8 cellular contexts compared by ENCODE assay signal in genomic region chr14:101876539-101876938, GRCh38.
DNase-seq lines count a peak whose midpoint lies in the region; ATAC-seq, FAIRE-seq and TF ChIP-seq lines count a peak whose summit lies in the region.

No MANE protein-coding gene starts in this region.

- intact Hi-C loops in left cardiac atrium (cut with DNase I), result no loop called here

- ATAC-seq in HG02610 (IDR thresholded peaks at IDR 0.05; ENCODE audit: unreplicated experiment), result peak; percentile 87
- peak; percentile 86 to 91 for ATAC-seq in left cardiac atrium

- peak; percentile 98 for FAIRE-seq in GM12891 (lab: Jason Lieb, UNC)

- no peak for TF ChIP-seq POLR2A in GM12891 (IDR thresholded peaks at IDR 0.05; ENCODE audit: low read depth, low read length)

- DNase-seq in GM12891 (ENCODE audit: insufficient read length, low spot score), result peak; percentile 47
- DNase-seq in NCI-H774 (lab: John Stamatoyannopoulos, UW), result peak; percentile 6
- DNase-seq in activated T-cell treated with anti-CD3 and anti-CD28 coated beads for 24 hours (ENCODE audit: low read depth), result peak; percentile 71
- DNase-seq in left cardiac atrium, result peak; percentile 75
- DNase-seq in stimulated activated CD4-positive, alpha-beta T cell treated with anti-CD3 and anti-CD28 coated beads, TNF-alpha, amount 100 ng/mL, for 4 hours (ENCODE audit: low read depth in 3 of 3), result peak; percentile 27 to 46 (median 40)
- DNase-seq in DMS114 treated with DMSO at 0.1 percent for 48 hours (lab: John Stamatoyannopoulos, UW; ENCODE audit: unreplicated experiment), result no peak
- DNase-seq in epidermal melanocyte (ENCODE audit: insufficient read length, low spot score), result no peak

TF ChIP-seq in GM12891, 5 proteins besides CTCF, POLR2A, EP300 and RAD21:
- TF ChIP-seq SPI1 (IDR thresholded peaks at IDR 0.05; ENCODE audit: low read depth, low read length) (peak; percentile 77), POLR2AphosphoS5 (IDR thresholded peaks at IDR 0.05; ENCODE audit: low read depth, low read length) (peak; percentile 39; the same call in 1 of the 2 replicates), POU2F2 (IDR thresholded peaks at IDR 0.05; ENCODE audit: low read depth, low read length) (peak; percentile 84), TAF1 (IDR thresholded peaks at IDR 0.05; ENCODE audit: low read depth, low read length) (no peak)
TF ChIP-seq in GM12891: peak in this region for 3.

Comparison
In these comparisons a context has a peak if more than half of its experiments do, and no peak if none do; other contexts are left out.
1. DNase-seq: peak in GM12891 (single experiment), NCI-H774 (single experiment), activated T-cell treated with anti-CD3 and anti-CD28 coated beads for 24 hours (single experiment), left cardiac atrium (single experiment) and stimulated activated CD4-positive, alpha-beta T cell treated with anti-CD3 and anti-CD28 coated beads, TNF-alpha, amount 100 ng/mL, for 4 hours (3 of 3); none in DMS114 treated with DMSO at 0.1 percent for 48 hours (single experiment) and epidermal melanocyte (single experiment).